In the genomic region with DNA sequence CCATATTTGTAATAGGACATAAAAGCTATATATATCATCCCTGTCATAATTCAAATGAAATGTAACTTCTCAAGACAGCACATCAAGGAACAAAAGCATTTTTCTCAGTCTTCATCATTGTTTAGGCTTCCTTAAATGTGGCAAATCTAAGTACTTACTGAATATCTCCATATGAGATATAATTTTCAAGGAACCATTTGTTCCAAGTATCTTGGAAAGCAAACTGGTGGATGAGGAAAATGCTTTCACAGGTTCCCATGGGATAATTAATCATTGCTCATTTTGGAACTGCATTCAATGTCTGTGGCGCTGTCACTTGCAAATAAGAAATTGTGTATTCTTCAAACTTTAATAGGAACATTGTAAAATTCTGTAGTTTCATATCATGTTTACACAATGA, we compare ENCODE assay signal across 23 cellular contexts. TPM values are rescaled to one million over a fixed set of nuclear protein-coding genes. Genes with fewer than 3 reads are reported as not detected.
"Had no signal": no experiment of that assay in that cellular context is flagged by ENCODE, and none has a peak within 500 bp of the region (broad histone marks: within the 10 kb centered on the region; RNA-seq: fewer than 3 reads in every experiment).

No MANE protein-coding gene starts in this region.

- H2AFZ ChIP-seq: parathyroid adenoma had no signal

- H3K4me3 ChIP-seq: coronary artery, heart left ventricle, lower lobe of right lung, psoas muscle, sigmoid colon, suprapubic skin, tibial artery, upper lobe of left lung, uterus had no signal

- H3K36me3 ChIP-seq: heart left ventricle, lower lobe of right lung, sigmoid colon, suprapubic skin, tibial artery, upper lobe of left lung, uterus had no signal

- ATAC-seq: left lobe of liver; lower lobe of right lung; natural killer cell treated with Interleukin-12 subunit alpha and Interleukin-12 subunit beta and Interleukin-15 and Interleukin-18, amount 100 ng/mL, for 72 hours; psoas muscle had no signal

- H3K9me3 ChIP-seq: uterus had no signal

- H3K4me1 ChIP-seq: lower lobe of right lung, parathyroid adenoma, psoas muscle, sigmoid colon, suprapubic skin, upper lobe of left lung, uterus had no signal

- H3K27me3 ChIP-seq: heart left ventricle, sigmoid colon, suprapubic skin, tibial artery, upper lobe of left lung, uterus had no signal

- H3K27ac ChIP-seq: coronary artery, lower lobe of right lung, parathyroid adenoma, psoas muscle, sigmoid colon, suprapubic skin, upper lobe of left lung, uterus had no signal

- DNase-seq: effector CD4-positive, alpha-beta T cell; endodermal cell; erythroblast; heart left ventricle; hippocampal formation; kidney glomerular epithelial cell; lower lobe of right lung; occipital lobe; psoas muscle; retina; sigmoid colon; small intestine; stimulated activated CD4-positive, alpha-beta T cell treated with anti-CD3 and anti-CD28 coated beads, Interleukin-12 subunit alpha, Interleukin-12 subunit beta, amount 100 ng/mL, for 4 hours; stimulated activated naive CD4-positive, alpha-beta T cell treated with Interleukin-2 at 50 U/mL for 16 hours; tibial artery; upper lobe of left lung; uterus had no signal

- H3K79me2 ChIP-seq: parathyroid adenoma had no signal

RNA-seq across cellular contexts. Expression of gene ZNF385D, which starts 52.6 kb away (rescaled TPM):
- total RNA-seq: endothelial cell of umbilical vein; natural killer cell treated with Interleukin-12 subunit alpha and Interleukin-12 subunit beta and Interleukin-15 and Interleukin-18, amount 100 ng/mL, for 72 hours had no signal
